27 cellular contexts compared by ENCODE assay signal in genomic region chr6:70145178-70145577, GRCh38.
"Had no signal": no experiment of that assay in that cellular context is flagged by ENCODE, and none has a peak within 500 bp of the region (broad histone marks: within the 10 kb centered on the region; RNA-seq: fewer than 3 reads in every experiment).

No MANE protein-coding gene starts in this region.

- DNase-seq: stimulated activated CD4-positive, alpha-beta T cell treated with anti-CD3 and anti-CD28 coated beads, Interleukin-2, amount 100 ng/mL, for 48 hours; stimulated activated CD4-positive, alpha-beta T cell treated with anti-CD3 and anti-CD28 coated beads, Interleukin-4, amount 100 ng/mL, for 1 hour; stimulated activated CD4-positive, alpha-beta T cell treated with anti-CD3 and anti-CD28 coated beads, Interleukin-4, amount 100 ng/mL, for 24 hours; stimulated activated CD4-positive, alpha-beta T cell treated with anti-CD3 and anti-CD28 coated beads, Interleukin-4, amount 100 ng/mL, for 4 hours; stimulated activated CD8-positive, alpha-beta memory T cell treated with anti-CD3 and anti-CD28 coated beads, Interleukin-4, amount 100 ng/mL, for 48 hours; stimulated activated naive B cell treated with anti-CD40 and anti-IgM and Interleukin-4, amounts not matched to agents 10 μg/mL and 1 μg/mL and 100 μg/mL, for 72 hours; stimulated activated naive CD4-positive, alpha-beta T cell; stimulated activated naive CD4-positive, alpha-beta T cell treated with Interleukin-2 at 50 U/mL for 16 hours; stimulated activated naive CD8-positive, alpha-beta T cell treated with anti-CD3 and anti-CD28 coated beads, Interleukin-15, amount 100 ng/mL, for 72 hours; stimulated activated naive CD8-positive, alpha-beta T cell treated with anti-CD3 and anti-CD28 coated beads, Interleukin-15, Interleukin-2, amounts not matched to agents 100 U/mL and 50 U/mL, for 24 hours; stomach; substantia nigra; testis; thyroid gland; tibial artery; transverse colon; trophoblast cell; upper lobe of left lung; upper lobe of right lung; uterus had no signal

- H3K27ac ChIP-seq: stomach, suprapubic skin, testis, thoracic aorta, thyroid gland, tibial artery, tibial nerve, transverse colon, upper lobe of left lung, upper lobe of right lung, uterus, vagina had no signal

- H3K9me3 ChIP-seq: stomach, suprapubic skin, testis, thoracic aorta, thyroid gland, tibial artery, tibial nerve, transverse colon, upper lobe of left lung, upper lobe of right lung, uterus, vagina had no signal

- ATAC-seq: stimulated activated effector memory CD8-positive, alpha-beta T cell treated with anti-CD3 and anti-CD28 coated beads, Interleukin-12 subunit alpha, Interleukin-12 subunit beta, amount 100 ng/mL, for 72 hours; stimulated activated memory B cell treated with anti-CD40 and anti-IgM and Interleukin-4, amounts not matched to agents 10 μg/mL and 1 μg/mL and 100 μg/mL, for 72 hours; stimulated activated naive B cell treated with anti-CD40 and anti-IgM and Interleukin-4, amounts not matched to agents 10 μg/mL and 1 μg/mL and 100 μg/mL, for 72 hours; stimulated activated naive CD8-positive, alpha-beta T cell treated with anti-CD3 and anti-CD28 coated beads, Interleukin-15, amount 100 ng/mL, for 72 hours; stimulated activated naive CD8-positive, alpha-beta T cell treated with anti-CD3 and anti-CD28 coated beads, Interleukin-15, Interleukin-2, amounts not matched to agents 100 U/mL and 50 U/mL, for 24 hours; upper lobe of right lung had no signal

- H3K36me3 ChIP-seq: suprapubic skin, thoracic aorta, thyroid gland, tibial artery, tibial nerve, transverse colon, upper lobe of left lung, upper lobe of right lung, uterus, vagina had no signal

- H3K4me1 ChIP-seq: stomach, suprapubic skin, testis, thyroid gland, tibial artery, tibial nerve, transverse colon, upper lobe of left lung, upper lobe of right lung, uterus, vagina had no signal

- FAIRE-seq: urothelium cell line had no signal

- H3K27me3 ChIP-seq: stomach, suprapubic skin, testis, thyroid gland, tibial artery, tibial nerve, transverse colon, upper lobe of left lung, upper lobe of right lung, uterus, vagina had no signal

- H3K4me3 ChIP-seq: stomach, suprapubic skin, testis, thoracic aorta, thyroid gland, tibial artery, tibial nerve, transverse colon, upper lobe of left lung, upper lobe of right lung, uterus, vagina had no signal
